1 cellular context compared by ENCODE assay signal in the genomic region with DNA sequence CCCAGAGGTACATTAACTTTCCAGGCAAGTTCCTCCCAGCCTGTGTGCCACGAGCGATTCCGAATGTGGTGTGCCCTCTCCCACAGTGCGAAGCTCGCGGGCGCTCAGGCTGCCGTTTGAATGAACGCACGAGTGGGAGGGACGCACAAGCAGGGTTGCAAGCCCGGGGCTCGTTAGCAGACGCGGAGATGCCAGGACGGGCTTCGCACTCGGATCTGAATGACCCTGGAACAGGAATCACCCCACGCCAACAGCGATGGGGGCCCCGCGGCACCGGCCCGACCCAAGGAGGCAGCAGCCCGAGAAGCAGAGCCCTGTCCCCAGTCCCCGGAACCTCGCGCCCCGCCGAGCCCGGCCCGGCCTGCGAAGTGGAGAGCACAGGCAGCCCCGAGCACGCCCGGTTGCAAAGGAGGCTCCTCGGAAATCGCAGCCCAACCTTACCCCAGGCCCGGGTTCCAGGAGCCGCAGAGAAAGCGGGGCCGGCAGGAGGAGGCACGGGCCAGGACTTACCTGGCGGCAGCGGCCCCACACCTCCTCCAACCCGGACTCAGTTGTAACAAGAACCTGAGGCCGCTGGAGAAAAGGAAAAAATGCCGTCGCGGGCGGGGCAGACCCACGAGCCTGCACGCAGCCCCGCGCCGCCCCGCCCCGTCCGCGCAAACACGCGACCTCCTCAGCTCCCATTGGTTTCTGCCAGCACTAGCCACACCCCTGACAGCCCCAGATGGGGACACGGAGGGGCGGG.
TF ChIP-seq lines count a peak whose summit lies in the region.

A gene with protein sequence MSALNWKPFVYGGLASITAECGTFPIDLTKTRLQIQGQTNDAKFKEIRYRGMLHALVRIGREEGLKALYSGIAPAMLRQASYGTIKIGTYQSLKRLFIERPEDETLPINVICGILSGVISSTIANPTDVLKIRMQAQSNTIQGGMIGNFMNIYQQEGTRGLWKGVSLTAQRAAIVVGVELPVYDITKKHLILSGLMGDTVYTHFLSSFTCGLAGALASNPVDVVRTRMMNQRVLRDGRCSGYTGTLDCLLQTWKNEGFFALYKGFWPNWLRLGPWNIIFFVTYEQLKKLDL (minus strand): TSS at position 584 of the 745 bp plus-strand sequence. CDS start 6,948 bp downstream, outside the sequence.

TF ChIP-seq in K562, 482 proteins besides CTCF, POLR2A, EP300 and RAD21 (continued from another document and continues in another):
- TF ChIP-seq, protein P1, sequence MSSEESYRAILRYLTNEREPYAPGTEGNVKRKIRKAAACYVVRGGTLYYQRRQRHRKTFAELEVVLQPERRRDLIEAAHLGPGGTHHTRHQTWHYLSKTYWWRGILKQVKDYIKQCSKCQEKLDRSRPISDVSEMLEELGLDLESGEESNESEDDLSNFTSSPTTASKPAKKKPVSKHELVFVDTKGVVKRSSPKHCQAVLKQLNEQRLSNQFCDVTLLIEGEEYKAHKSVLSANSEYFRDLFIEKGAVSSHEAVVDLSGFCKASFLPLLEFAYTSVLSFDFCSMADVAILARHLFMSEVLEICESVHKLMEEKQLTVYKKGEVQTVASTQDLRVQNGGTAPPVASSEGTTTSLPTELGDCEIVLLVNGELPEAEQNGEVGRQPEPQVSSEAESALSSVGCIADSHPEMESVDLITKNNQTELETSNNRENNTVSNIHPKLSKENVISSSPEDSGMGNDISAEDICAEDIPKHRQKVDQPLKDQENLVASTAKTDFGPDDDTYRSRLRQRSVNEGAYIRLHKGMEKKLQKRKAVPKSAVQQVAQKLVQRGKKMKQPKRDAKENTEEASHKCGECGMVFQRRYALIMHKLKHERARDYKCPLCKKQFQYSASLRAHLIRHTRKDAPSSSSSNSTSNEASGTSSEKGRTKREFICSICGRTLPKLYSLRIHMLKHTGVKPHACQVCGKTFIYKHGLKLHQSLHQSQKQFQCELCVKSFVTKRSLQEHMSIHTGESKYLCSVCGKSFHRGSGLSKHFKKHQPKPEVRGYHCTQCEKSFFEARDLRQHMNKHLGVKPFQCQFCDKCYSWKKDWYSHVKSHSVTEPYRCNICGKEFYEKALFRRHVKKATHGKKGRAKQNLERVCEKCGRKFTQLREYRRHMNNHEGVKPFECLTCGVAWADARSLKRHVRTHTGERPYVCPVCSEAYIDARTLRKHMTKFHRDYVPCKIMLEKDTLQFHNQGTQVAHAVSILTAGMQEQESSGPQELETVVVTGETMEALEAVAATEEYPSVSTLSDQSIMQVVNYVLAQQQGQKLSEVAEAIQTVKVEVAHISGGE (CRISPR knock-in tag; IDR thresholded peaks at IDR 0.05), result peak in 1 of 3 experiments; percentile 48; a peak in 1 of 6 replicates
- TF ChIP-seq, protein P2, sequence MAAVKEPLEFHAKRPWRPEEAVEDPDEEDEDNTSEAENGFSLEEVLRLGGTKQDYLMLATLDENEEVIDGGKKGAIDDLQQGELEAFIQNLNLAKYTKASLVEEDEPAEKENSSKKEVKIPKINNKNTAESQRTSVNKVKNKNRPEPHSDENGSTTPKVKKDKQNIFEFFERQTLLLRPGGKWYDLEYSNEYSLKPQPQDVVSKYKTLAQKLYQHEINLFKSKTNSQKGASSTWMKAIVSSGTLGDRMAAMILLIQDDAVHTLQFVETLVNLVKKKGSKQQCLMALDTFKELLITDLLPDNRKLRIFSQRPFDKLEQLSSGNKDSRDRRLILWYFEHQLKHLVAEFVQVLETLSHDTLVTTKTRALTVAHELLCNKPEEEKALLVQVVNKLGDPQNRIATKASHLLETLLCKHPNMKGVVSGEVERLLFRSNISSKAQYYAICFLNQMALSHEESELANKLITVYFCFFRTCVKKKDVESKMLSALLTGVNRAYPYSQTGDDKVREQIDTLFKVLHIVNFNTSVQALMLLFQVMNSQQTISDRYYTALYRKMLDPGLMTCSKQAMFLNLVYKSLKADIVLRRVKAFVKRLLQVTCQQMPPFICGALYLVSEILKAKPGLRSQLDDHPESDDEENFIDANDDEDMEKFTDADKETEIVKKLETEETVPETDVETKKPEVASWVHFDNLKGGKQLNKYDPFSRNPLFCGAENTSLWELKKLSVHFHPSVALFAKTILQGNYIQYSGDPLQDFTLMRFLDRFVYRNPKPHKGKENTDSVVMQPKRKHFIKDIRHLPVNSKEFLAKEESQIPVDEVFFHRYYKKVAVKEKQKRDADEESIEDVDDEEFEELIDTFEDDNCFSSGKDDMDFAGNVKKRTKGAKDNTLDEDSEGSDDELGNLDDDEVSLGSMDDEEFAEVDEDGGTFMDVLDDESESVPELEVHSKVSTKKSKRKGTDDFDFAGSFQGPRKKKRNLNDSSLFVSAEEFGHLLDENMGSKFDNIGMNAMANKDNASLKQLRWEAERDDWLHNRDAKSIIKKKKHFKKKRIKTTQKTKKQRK (IDR thresholded peaks at IDR 0.05; ENCODE audit: borderline replicate concordance, low read depth, low read length), result no peak
- TF ChIP-seq HDAC1 (IDR thresholded peaks at IDR 0.05) (peak in 1 of 2 experiments; percentile 8; a peak in 1 of 4 replicates), RBBP5 (IDR thresholded peaks at IDR 0.05; ENCODE audit: borderline replicate concordance, insufficient read depth, low read length, poor library complexity, severe bottlenecking) (peak; percentile 76), PPARD (CRISPR knock-in tag; IDR thresholded peaks at IDR 0.05) (no peak), MAZ (CRISPR knock-in tag; conservative IDR thresholded peaks at IDR 0.05 in 1 of 2, IDR thresholded peaks at IDR 0.05 in 1 of 2) (peak; percentile 31 to 35; a peak in 2 of 4 replicates), ZFX (CRISPR knock-in tag; IDR thresholded peaks at IDR 0.05) (peak; percentile 73), CXXC5 (CRISPR knock-in tag; IDR thresholded peaks at IDR 0.05) (peak; percentile 88), NCOA6 (IDR thresholded peaks at IDR 0.05) (peak; percentile 48; the same call in 1 of the 2 replicates), RBFOX2 (IDR thresholded peaks at IDR 0.05; ENCODE audit: low read depth, low read length) (peak; percentile 76), CREM (IDR thresholded peaks at IDR 0.05; ENCODE audit: low read depth) (peak; percentile 39; the same call in 1 of the 2 replicates)
- TF ChIP-seq, protein P3, sequence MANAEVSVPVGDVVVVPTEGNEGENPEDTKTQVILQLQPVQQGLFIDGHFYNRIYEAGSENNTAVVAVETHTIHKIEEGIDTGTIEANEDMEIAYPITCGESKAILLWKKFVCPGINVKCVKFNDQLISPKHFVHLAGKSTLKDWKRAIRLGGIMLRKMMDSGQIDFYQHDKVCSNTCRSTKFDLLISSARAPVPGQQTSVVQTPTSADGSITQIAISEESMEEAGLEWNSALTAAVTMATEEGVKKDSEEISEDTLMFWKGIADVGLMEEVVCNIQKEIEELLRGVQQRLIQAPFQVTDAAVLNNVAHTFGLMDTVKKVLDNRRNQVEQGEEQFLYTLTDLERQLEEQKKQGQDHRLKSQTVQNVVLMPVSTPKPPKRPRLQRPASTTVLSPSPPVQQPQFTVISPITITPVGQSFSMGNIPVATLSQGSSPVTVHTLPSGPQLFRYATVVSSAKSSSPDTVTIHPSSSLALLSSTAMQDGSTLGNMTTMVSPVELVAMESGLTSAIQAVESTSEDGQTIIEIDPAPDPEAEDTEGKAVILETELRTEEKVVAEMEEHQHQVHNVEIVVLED (CRISPR knock-in tag; IDR thresholded peaks at IDR 0.05), result peak; percentile 32; the same call in 1 of the 2 replicates
- TF ChIP-seq, protein P4, sequence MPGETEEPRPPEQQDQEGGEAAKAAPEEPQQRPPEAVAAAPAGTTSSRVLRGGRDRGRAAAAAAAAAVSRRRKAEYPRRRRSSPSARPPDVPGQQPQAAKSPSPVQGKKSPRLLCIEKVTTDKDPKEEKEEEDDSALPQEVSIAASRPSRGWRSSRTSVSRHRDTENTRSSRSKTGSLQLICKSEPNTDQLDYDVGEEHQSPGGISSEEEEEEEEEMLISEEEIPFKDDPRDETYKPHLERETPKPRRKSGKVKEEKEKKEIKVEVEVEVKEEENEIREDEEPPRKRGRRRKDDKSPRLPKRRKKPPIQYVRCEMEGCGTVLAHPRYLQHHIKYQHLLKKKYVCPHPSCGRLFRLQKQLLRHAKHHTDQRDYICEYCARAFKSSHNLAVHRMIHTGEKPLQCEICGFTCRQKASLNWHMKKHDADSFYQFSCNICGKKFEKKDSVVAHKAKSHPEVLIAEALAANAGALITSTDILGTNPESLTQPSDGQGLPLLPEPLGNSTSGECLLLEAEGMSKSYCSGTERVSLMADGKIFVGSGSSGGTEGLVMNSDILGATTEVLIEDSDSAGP (CRISPR knock-in tag; IDR thresholded peaks at IDR 0.05), result no peak
- TF ChIP-seq, protein P5, sequence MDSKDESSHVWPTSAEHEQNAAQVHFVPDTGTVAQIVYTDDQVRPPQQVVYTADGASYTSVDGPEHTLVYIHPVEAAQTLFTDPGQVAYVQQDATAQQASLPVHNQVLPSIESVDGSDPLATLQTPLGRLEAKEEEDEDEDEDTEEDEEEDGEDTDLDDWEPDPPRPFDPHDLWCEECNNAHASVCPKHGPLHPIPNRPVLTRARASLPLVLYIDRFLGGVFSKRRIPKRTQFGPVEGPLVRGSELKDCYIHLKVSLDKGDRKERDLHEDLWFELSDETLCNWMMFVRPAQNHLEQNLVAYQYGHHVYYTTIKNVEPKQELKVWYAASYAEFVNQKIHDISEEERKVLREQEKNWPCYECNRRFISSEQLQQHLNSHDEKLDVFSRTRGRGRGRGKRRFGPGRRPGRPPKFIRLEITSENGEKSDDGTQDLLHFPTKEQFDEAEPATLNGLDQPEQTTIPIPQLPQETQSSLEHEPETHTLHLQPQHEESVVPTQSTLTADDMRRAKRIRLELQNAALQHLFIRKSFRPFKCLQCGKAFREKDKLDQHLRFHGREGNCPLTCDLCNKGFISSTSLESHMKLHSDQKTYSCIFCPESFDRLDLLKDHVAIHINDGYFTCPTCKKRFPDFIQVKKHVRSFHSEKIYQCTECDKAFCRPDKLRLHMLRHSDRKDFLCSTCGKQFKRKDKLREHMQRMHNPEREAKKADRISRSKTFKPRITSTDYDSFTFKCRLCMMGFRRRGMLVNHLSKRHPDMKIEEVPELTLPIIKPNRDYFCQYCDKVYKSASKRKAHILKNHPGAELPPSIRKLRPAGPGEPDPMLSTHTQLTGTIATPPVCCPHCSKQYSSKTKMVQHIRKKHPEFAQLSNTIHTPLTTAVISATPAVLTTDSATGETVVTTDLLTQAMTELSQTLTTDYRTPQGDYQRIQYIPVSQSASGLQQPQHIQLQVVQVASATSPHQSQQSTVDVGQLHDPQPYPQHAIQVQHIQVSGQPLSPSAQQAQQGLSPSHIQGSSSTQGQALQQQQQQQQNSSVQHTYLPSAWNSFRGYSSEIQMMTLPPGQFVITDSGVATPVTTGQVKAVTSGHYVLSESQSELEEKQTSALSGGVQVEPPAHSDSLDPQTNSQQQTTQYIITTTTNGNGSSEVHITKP (IDR thresholded peaks at IDR 0.05; ENCODE audit: partially characterized antibody), result peak; percentile 16
- TF ChIP-seq, protein P6, sequence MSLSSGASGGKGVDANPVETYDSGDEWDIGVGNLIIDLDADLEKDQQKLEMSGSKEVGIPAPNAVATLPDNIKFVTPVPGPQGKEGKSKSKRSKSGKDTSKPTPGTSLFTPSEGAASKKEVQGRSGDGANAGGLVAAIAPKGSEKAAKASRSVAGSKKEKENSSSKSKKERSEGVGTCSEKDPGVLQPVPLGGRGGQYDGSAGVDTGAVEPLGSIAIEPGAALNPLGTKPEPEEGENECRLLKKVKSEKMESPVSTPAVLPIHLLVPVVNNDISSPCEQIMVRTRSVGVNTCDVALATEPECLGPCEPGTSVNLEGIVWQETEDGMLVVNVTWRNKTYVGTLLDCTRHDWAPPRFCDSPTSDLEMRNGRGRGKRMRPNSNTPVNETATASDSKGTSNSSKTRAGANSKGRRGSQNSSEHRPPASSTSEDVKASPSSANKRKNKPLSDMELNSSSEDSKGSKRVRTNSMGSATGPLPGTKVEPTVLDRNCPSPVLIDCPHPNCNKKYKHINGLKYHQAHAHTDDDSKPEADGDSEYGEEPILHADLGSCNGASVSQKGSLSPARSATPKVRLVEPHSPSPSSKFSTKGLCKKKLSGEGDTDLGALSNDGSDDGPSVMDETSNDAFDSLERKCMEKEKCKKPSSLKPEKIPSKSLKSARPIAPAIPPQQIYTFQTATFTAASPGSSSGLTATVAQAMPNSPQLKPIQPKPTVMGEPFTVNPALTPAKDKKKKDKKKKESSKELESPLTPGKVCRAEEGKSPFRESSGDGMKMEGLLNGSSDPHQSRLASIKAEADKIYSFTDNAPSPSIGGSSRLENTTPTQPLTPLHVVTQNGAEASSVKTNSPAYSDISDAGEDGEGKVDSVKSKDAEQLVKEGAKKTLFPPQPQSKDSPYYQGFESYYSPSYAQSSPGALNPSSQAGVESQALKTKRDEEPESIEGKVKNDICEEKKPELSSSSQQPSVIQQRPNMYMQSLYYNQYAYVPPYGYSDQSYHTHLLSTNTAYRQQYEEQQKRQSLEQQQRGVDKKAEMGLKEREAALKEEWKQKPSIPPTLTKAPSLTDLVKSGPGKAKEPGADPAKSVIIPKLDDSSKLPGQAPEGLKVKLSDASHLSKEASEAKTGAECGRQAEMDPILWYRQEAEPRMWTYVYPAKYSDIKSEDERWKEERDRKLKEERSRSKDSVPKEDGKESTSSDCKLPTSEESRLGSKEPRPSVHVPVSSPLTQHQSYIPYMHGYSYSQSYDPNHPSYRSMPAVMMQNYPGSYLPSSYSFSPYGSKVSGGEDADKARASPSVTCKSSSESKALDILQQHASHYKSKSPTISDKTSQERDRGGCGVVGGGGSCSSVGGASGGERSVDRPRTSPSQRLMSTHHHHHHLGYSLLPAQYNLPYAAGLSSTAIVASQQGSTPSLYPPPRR (CRISPR knock-in tag; IDR thresholded peaks at IDR 0.05; ENCODE audit: borderline replicate concordance), result no peak
- TF ChIP-seq, protein P7, sequence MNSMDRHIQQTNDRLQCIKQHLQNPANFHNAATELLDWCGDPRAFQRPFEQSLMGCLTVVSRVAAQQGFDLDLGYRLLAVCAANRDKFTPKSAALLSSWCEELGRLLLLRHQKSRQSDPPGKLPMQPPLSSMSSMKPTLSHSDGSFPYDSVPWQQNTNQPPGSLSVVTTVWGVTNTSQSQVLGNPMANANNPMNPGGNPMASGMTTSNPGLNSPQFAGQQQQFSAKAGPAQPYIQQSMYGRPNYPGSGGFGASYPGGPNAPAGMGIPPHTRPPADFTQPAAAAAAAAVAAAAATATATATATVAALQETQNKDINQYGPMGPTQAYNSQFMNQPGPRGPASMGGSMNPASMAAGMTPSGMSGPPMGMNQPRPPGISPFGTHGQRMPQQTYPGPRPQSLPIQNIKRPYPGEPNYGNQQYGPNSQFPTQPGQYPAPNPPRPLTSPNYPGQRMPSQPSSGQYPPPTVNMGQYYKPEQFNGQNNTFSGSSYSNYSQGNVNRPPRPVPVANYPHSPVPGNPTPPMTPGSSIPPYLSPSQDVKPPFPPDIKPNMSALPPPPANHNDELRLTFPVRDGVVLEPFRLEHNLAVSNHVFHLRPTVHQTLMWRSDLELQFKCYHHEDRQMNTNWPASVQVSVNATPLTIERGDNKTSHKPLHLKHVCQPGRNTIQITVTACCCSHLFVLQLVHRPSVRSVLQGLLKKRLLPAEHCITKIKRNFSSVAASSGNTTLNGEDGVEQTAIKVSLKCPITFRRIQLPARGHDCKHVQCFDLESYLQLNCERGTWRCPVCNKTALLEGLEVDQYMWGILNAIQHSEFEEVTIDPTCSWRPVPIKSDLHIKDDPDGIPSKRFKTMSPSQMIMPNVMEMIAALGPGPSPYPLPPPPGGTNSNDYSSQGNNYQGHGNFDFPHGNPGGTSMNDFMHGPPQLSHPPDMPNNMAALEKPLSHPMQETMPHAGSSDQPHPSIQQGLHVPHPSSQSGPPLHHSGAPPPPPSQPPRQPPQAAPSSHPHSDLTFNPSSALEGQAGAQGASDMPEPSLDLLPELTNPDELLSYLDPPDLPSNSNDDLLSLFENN (IDR thresholded peaks at IDR 0.05; ENCODE audit: low read depth in 2 of 2, low read length in 2 of 2), result no peak
